In the genomic region with DNA sequence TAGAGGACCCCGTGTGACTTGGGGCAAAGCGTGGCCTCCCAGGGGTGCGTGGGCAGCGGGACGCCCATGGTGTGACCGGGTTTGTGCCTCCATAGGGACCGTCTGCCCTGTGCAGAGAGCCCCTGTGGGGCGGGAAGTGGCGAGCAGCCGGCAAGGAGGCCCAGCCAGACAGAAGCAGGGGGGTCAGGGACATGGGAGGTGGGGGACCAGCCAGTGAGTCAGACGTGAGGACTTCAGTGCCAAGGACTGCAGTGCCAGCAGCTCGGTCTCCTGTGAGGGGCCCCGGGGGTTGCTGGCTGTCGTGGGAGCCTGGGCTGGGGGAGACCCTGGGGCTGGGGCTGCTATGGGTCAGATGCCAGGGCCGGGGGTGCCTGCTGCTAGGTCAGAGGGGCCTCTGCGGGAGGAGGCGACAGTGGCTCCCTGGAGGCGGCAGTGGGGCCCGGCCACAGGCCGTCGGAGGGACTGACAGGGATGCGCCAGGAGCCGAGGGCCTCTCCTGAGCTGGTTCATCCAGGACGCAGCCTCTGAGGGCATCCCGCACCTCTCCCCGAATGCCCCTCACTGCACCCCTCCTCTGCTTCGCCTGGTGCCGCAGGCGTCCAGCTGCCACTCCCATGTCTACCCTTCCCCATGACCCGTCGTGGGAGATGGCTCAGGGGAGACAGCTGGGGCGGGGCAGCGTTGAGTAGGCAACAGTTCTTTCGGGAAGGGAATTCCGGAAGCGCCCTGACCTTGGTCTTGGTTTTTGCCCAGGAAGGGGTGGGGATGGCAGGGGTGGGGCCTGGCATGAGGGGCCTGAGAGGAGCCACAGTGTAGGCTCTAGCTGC, we compare ENCODE assay signal across 11 cellular contexts.
A peak's percentile ranks its signal among the peaks of the same experiment; 100 is the strongest.
DNase-seq lines count a peak whose midpoint lies in the region; ATAC-seq and TF ChIP-seq lines count a peak whose summit lies in the region.
"Had no signal": no experiment of that assay in that cellular context is flagged by ENCODE, and none has a peak within 500 bp of the region (broad histone marks: within the 10 kb centered on the region; RNA-seq: fewer than 3 reads in every experiment).

No MANE protein-coding gene starts in this region.

- 53% methylated on average over 36 of the region's 36 CpGs for WGBS in prostate gland

- H3K27me3 ChIP-seq in prostate gland (replicated peaks; ENCODE audit: insufficient read depth): no peaks in the 10 kb centered on the region

- H3K4me3 ChIP-seq in prostate gland: no peak overlapping the region

- no peak overlapping the region for H3K27ac Mint-ChIP-seq in activated naive CD4-positive, alpha-beta T cell treated with anti-CD3 and anti-CD28 coated beads for 36 hours
- H3K27ac Mint-ChIP-seq: effector memory CD8-positive, alpha-beta T cell; natural killer cell treated with Interleukin-12 subunit alpha and Interleukin-12 subunit beta and Interleukin-15 and Interleukin-18, amount 100 ng/mL, for 72 hours had no signal

- H3K9me3 Mint-ChIP-seq in activated naive CD4-positive, alpha-beta T cell treated with anti-CD3 and anti-CD28 coated beads for 36 hours: no peaks in the 10 kb centered on the region
- H3K9me3 Mint-ChIP-seq: effector memory CD8-positive, alpha-beta T cell; IgD-negative memory B cell; natural killer cell treated with Interleukin-12 subunit alpha and Interleukin-12 subunit beta and Interleukin-15 and Interleukin-18, amount 100 ng/mL, for 72 hours had no signal

- peak overlapping the region; percentile 20 to 57 for H3K27ac ChIP-seq in prostate gland

- TF ChIP-seq CTCF in prostate gland (IDR thresholded peaks at IDR 0.05): no peak

- no peaks in the 10 kb centered on the region for H3K36me3 ChIP-seq in prostate gland

- H3K4me1 ChIP-seq in prostate gland (replicated peaks): peaks cover 31% of the 10 kb centered on the region

- no peak overlapping the region for H3K4me3 Mint-ChIP-seq in activated naive CD4-positive, alpha-beta T cell treated with anti-CD3 and anti-CD28 coated beads for 36 hours
- H3K4me3 Mint-ChIP-seq: effector memory CD8-positive, alpha-beta T cell; natural killer cell treated with Interleukin-12 subunit alpha and Interleukin-12 subunit beta and Interleukin-15 and Interleukin-18, amount 100 ng/mL, for 72 hours had no signal

- peaks cover 1% of the 10 kb centered on the region for H3K4me1 Mint-ChIP-seq in activated naive CD4-positive, alpha-beta T cell treated with anti-CD3 and anti-CD28 coated beads for 36 hours (ENCODE audit: low read depth)

- intact Hi-C loops in prostate gland (cut with DNase I): loop anchor here (5.0 kb wide), 1 partner anchor 528 kb away; no protein-coding TSS in a partner anchor
- intact Hi-C loops in activated naive CD4-positive, alpha-beta T cell treated with anti-CD3 and anti-CD28 coated beads for 36 hours (cut with micrococcal nuclease): loop anchor here (1.0 kb wide), 1 partner anchor 431 kb away; no protein-coding TSS in a partner anchor

- CTCF ChIA-PET in activated naive CD4-positive, alpha-beta T cell treated with anti-CD3 and anti-CD28 coated beads for 36 hours (lab: Charles Lee): interaction anchor here (0.6 to 2.1 kb wide), 4 partner anchors 25 to 366 kb away, joined by 3 to 4 read pairs (median 3); no protein-coding TSS in a partner anchor

- no peaks in the 10 kb centered on the region for H3K27me3 Mint-ChIP-seq in activated naive CD4-positive, alpha-beta T cell treated with anti-CD3 and anti-CD28 coated beads for 36 hours (ENCODE audit: low read depth)
- H3K27me3 Mint-ChIP-seq: effector memory CD8-positive, alpha-beta T cell; IgD-negative memory B cell; natural killer cell treated with Interleukin-12 subunit alpha and Interleukin-12 subunit beta and Interleukin-15 and Interleukin-18, amount 100 ng/mL, for 72 hours had no signal

- no peaks in the 10 kb centered on the region for H3K36me3 Mint-ChIP-seq in activated naive CD4-positive, alpha-beta T cell treated with anti-CD3 and anti-CD28 coated beads for 36 hours (ENCODE audit: low read depth)
- H3K36me3 Mint-ChIP-seq: IgD-negative memory B cell; natural killer cell treated with Interleukin-12 subunit alpha and Interleukin-12 subunit beta and Interleukin-15 and Interleukin-18, amount 100 ng/mL, for 72 hours had no signal

- peak; percentile 64 for DNase-seq in ELR (ENCODE audit: low read depth)
- peak; percentile 48 for DNase-seq in fibroblast of peridontal ligament (ENCODE audit: extremely low read depth)
- DNase-seq in prostate gland (ENCODE audit: low spot score): no peak
- no peak for DNase-seq in activated naive CD4-positive, alpha-beta T cell treated with anti-CD3 and anti-CD28 coated beads for 36 hours
- no peak for DNase-seq in retina

- TF ChIP-seq POLR2A in prostate gland (IDR thresholded peaks at IDR 0.05): no peak

- no peaks in the 10 kb centered on the region for H3K9me3 ChIP-seq in prostate gland

- ATAC-seq in SK-N-SH treated with all-trans-retinoic acid at 6 μM for 48 hours: peak; percentile 67
- no peak for ATAC-seq in HG02759 (IDR thresholded peaks at IDR 0.05; ENCODE audit: unreplicated experiment)
- ATAC-seq in GM18519 (IDR thresholded peaks at IDR 0.05; ENCODE audit: low FRiP score, unreplicated experiment): no peak

TF ChIP-seq in SK-N-SH treated with all-trans-retinoic acid at 6 μM for 48 hours, 23 proteins besides CTCF, POLR2A, EP300 and RAD21 (continues in another document):
- TF ChIP-seq RARB (CRISPR knock-in tag; IDR thresholded peaks at IDR 0.05) (no peak), SNAI2 (CRISPR knock-in tag; IDR thresholded peaks at IDR 0.05) (no peak), ZNF565 (CRISPR knock-in tag; conservative IDR thresholded peaks at IDR 0.05; ENCODE audit: low read depth) (no peak), GLIS3 (CRISPR knock-in tag; IDR thresholded peaks at IDR 0.05) (no peak), ISL1 (CRISPR knock-in tag; IDR thresholded peaks at IDR 0.05) (no peak), OSR1 (CRISPR knock-in tag; IDR thresholded peaks at IDR 0.05) (no peak), ZFP3 (CRISPR knock-in tag; IDR thresholded peaks at IDR 0.05) (no peak), PPARA (CRISPR knock-in tag; IDR thresholded peaks at IDR 0.05; ENCODE audit: borderline replicate concordance) (no peak), ARNTL (CRISPR knock-in tag; IDR thresholded peaks at IDR 0.05; ENCODE audit: borderline replicate concordance, low read depth) (no peak), ZFP30 (CRISPR knock-in tag; IDR thresholded peaks at IDR 0.05) (no peak), CSDC2 (CRISPR knock-in tag; IDR thresholded peaks at IDR 0.05) (no peak)
- TF ChIP-seq, protein P1, sequence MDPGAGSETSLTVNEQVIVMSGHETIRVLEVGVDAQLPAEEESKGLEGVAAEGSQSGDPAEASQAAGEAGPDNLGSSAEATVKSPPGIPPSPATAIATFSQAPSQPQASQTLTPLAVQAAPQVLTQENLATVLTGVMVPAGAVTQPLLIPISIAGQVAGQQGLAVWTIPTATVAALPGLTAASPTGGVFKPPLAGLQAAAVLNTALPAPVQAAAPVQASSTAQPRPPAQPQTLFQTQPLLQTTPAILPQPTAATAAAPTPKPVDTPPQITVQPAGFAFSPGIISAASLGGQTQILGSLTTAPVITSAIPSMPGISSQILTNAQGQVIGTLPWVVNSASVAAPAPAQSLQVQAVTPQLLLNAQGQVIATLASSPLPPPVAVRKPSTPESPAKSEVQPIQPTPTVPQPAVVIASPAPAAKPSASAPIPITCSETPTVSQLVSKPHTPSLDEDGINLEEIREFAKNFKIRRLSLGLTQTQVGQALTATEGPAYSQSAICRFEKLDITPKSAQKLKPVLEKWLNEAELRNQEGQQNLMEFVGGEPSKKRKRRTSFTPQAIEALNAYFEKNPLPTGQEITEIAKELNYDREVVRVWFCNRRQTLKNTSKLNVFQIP (CRISPR knock-in tag; IDR thresholded peaks at IDR 0.05; ENCODE audit: borderline replicate concordance, low read depth): no peak
- TF ChIP-seq, protein P2, sequence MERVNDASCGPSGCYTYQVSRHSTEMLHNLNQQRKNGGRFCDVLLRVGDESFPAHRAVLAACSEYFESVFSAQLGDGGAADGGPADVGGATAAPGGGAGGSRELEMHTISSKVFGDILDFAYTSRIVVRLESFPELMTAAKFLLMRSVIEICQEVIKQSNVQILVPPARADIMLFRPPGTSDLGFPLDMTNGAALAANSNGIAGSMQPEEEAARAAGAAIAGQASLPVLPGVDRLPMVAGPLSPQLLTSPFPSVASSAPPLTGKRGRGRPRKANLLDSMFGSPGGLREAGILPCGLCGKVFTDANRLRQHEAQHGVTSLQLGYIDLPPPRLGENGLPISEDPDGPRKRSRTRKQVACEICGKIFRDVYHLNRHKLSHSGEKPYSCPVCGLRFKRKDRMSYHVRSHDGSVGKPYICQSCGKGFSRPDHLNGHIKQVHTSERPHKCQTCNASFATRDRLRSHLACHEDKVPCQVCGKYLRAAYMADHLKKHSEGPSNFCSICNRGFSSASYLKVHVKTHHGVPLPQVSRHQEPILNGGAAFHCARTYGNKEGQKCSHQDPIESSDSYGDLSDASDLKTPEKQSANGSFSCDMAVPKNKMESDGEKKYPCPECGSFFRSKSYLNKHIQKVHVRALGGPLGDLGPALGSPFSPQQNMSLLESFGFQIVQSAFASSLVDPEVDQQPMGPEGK (CRISPR knock-in tag; IDR thresholded peaks at IDR 0.05; ENCODE audit: borderline replicate concordance): no peak
- TF ChIP-seq, protein P3, sequence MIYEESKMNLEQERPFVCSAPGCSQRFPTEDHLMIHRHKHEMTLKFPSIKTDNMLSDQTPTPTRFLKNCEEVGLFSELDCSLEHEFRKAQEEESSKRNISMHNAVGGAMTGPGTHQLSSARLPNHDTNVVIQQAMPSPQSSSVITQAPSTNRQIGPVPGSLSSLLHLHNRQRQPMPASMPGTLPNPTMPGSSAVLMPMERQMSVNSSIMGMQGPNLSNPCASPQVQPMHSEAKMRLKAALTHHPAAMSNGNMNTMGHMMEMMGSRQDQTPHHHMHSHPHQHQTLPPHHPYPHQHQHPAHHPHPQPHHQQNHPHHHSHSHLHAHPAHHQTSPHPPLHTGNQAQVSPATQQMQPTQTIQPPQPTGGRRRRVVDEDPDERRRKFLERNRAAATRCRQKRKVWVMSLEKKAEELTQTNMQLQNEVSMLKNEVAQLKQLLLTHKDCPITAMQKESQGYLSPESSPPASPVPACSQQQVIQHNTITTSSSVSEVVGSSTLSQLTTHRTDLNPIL (CRISPR knock-in tag; IDR thresholded peaks at IDR 0.05; ENCODE audit: low read depth): no peak
- TF ChIP-seq, protein P4, sequence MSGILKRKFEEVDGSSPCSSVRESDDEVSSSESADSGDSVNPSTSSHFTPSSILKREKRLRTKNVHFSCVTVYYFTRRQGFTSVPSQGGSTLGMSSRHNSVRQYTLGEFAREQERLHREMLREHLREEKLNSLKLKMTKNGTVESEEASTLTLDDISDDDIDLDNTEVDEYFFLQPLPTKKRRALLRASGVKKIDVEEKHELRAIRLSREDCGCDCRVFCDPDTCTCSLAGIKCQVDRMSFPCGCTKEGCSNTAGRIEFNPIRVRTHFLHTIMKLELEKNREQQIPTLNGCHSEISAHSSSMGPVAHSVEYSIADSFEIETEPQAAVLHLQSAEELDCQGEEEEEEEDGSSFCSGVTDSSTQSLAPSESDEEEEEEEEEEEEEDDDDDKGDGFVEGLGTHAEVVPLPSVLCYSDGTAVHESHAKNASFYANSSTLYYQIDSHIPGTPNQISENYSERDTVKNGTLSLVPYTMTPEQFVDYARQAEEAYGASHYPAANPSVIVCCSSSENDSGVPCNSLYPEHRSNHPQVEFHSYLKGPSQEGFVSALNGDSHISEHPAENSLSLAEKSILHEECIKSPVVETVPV (CRISPR knock-in tag; IDR thresholded peaks at IDR 0.05): no peak

Comparison
In these comparisons a context has a peak if more than half of its experiments do, and no peak if none do; other contexts are left out.
1. DNase-seq: peak in ELR (single experiment) and fibroblast of peridontal ligament (single experiment); none in prostate gland (single experiment), activated naive CD4-positive, alpha-beta T cell treated with anti-CD3 and anti-CD28 coated beads for 36 hours (single experiment) and retina (single experiment).